In genomic region chr4:17657849-17658248, GRCh38 we compare ENCODE assay signal across 34 cellular contexts. TPM values are rescaled to one million over a fixed set of nuclear protein-coding genes. Genes with fewer than 3 reads are reported as not detected.
A peak's percentile ranks its signal among the peaks of the same experiment; 100 is the strongest.
DNase-seq lines count a peak whose midpoint lies in the region; ATAC-seq and TF ChIP-seq lines count a peak whose summit lies in the region.
"Had no signal": no experiment of that assay in that cellular context is flagged by ENCODE, and none has a peak within 500 bp of the region (broad histone marks: within the 10 kb centered on the region; RNA-seq: fewer than 3 reads in every experiment).

No MANE protein-coding gene starts in this region.

- TF ChIP-seq CTCF in CD8-positive, alpha-beta T cell (IDR thresholded peaks at IDR 0.05): no peak
- no peak for TF ChIP-seq CTCF in esophagus muscularis mucosa (IDR thresholded peaks at IDR 0.05)
- TF ChIP-seq CTCF in upper lobe of right lung (IDR thresholded peaks at IDR 0.05): no peak

- no peaks in the 10 kb centered on the region for H3K9me3 ChIP-seq in CD8-positive, alpha-beta T cell (ENCODE audit: low read length)
- H3K9me3 ChIP-seq in esophagus muscularis mucosa: peaks cover 0 to 3% (median 0%) of the 10 kb centered on the region in 4 donors
- H3K9me3 ChIP-seq in upper lobe of right lung: no peaks in the 10 kb centered on the region
- H3K9me3 ChIP-seq: A549, BE2C, BLaER1, Caco-2 had no signal

- POLR2A ChIA-PET in CD8-positive, alpha-beta T cell (lab: Charles Lee): no interaction called here
- POLR2A ChIA-PET in naive thymus-derived CD8-positive, alpha-beta T cell (lab: Charles Lee): no interaction called here

- DNase-seq in activated naive CD8-positive, alpha-beta T cell treated with anti-CD3 and anti-CD28 coated beads for 36 hours: no peak
- peak in 1 of 7 experiments; percentile 28 for DNase-seq in CD8-positive, alpha-beta T cell
- DNase-seq in esophagus muscularis mucosa (ENCODE audit: extremely low spot score): peak; percentile 50
- peak in 4 of 10 donors; percentile 4 to 47 (median 30) for DNase-seq in naive thymus-derived CD8-positive, alpha-beta T cell
- DNase-seq in SHP77 (lab: John Stamatoyannopoulos, UW): no peak
- no peak for DNase-seq in upper lobe of right lung
- DNase-seq in activated T-cell treated with anti-CD3 and anti-CD28 coated beads, Interleukin-2, amount 50 U/mL, for 48 hours: no peak
- DNase-seq: 8988T; ACHN; AML-193; BE2C; C1 segment of cervical spinal cord; Caco-2; Calu3; CD4-positive, alpha-beta memory T cell; CD4-positive, alpha-beta T cell; CD4-positive, CD25-positive, alpha-beta regulatory T cell; CD8-positive, alpha-beta memory T cell; COR-L47; DMS 273 treated with DMSO at 0.1 percent for 48 hours; DMS153; DMS53; DMS79; DMS79 treated with DMSO at 0.1 percent for 48 hours; DND-41; EL had no signal

- no peak overlapping the region for H3K27ac Mint-ChIP-seq in activated naive CD8-positive, alpha-beta T cell
- no peak overlapping the region for H3K27ac Mint-ChIP-seq in activated naive CD8-positive, alpha-beta T cell treated with anti-CD3 and anti-CD28 coated beads for 36 hours
- peak overlapping the region; percentile 45 for H3K27ac Mint-ChIP-seq in CD8-positive, alpha-beta T cell
- peak overlapping the region in 8 of 10 donors; percentile 31 to 77 (median 71) for H3K27ac Mint-ChIP-seq in naive thymus-derived CD8-positive, alpha-beta T cell
- H3K27ac Mint-ChIP-seq: B cell; CD14-positive monocyte; CD4-positive, alpha-beta memory T cell; CD4-positive, alpha-beta T cell; CD4-positive, CD25-positive, alpha-beta regulatory T cell had no signal

- TF ChIP-seq POLR2A in esophagus muscularis mucosa (IDR thresholded peaks at IDR 0.05; ENCODE audit: low read depth): no peak

- CTCF ChIA-PET in CD8-positive, alpha-beta T cell (lab: Charles Lee): interaction anchor here (2.8 kb wide), 1 partner anchor 22 kb away, joined by 10 read pairs; no protein-coding TSS in a partner anchor

- no peaks in the 10 kb centered on the region for H3K36me3 Mint-ChIP-seq in activated naive CD8-positive, alpha-beta T cell
- H3K36me3 Mint-ChIP-seq in activated naive CD8-positive, alpha-beta T cell treated with anti-CD3 and anti-CD28 coated beads for 36 hours: no peaks in the 10 kb centered on the region
- no peaks in the 10 kb centered on the region for H3K36me3 Mint-ChIP-seq in CD8-positive, alpha-beta T cell
- H3K36me3 Mint-ChIP-seq in naive thymus-derived CD8-positive, alpha-beta T cell: peaks cover 0 to 4% (median 0%) of the 10 kb centered on the region in 3 donors
- H3K36me3 Mint-ChIP-seq: CD14-positive monocyte; CD4-positive, alpha-beta memory T cell; CD4-positive, CD25-positive, alpha-beta regulatory T cell; CD8-positive, alpha-beta memory T cell had no signal

- no peaks in the 10 kb centered on the region for H3K4me1 ChIP-seq in CD8-positive, alpha-beta T cell (ENCODE audit: insufficient read depth, low read length)
- H3K4me1 ChIP-seq in esophagus muscularis mucosa (no peaks in the 10 kb centered on the region), upper lobe of right lung (no peaks in the 10 kb centered on the region)
- H3K4me1 ChIP-seq: A549, BE2C, Caco-2 had no signal

- no peak overlapping the region for H3K4me3 ChIP-seq in CD8-positive, alpha-beta T cell (ENCODE audit: low read depth, low read length)
- H3K4me3 ChIP-seq in esophagus muscularis mucosa: no peak overlapping the region
- H3K4me3 ChIP-seq in upper lobe of right lung: no peak overlapping the region
- H3K4me3 ChIP-seq: A549; BLaER1; BLaER1 treated with 17β-estradiol and CSF1 and Interleukin-3, amounts not matched to agents 10 nM and 100 nM had no signal

- H3K27ac ChIP-seq in CD8-positive, alpha-beta T cell (ENCODE audit: low read depth, low read length): no peak overlapping the region
- H3K27ac ChIP-seq in esophagus muscularis mucosa (replicated peaks in 1 of 4) (no peak overlapping the region), upper lobe of right lung (no peak overlapping the region)
- H3K27ac ChIP-seq: 22Rv1; A549; BLaER1; BLaER1 treated with 17β-estradiol and CSF1 and Interleukin-3, amounts not matched to agents 10 nM and 100 nM; C4-2B had no signal

- intact Hi-C loops in CD8-positive, alpha-beta T cell (cut with DNase I, micrococcal nuclease): no loop called here
- intact Hi-C loops in esophagus muscularis mucosa (cut with DNase I) (no loop called here), upper lobe of right lung (cut with DNase I) (no loop called here)

- peaks cover 8% of the 10 kb centered on the region for H3K4me1 Mint-ChIP-seq in activated naive CD8-positive, alpha-beta T cell (ENCODE audit: low read depth)
- H3K4me1 Mint-ChIP-seq in activated naive CD8-positive, alpha-beta T cell treated with anti-CD3 and anti-CD28 coated beads for 36 hours: peaks cover 2% of the 10 kb centered on the region
- peaks cover 17% of the 10 kb centered on the region for H3K4me1 Mint-ChIP-seq in CD8-positive, alpha-beta T cell (ENCODE audit: low read depth)
- peaks cover 2 to 15% (median 8%) of the 10 kb centered on the region in 4 donors for H3K4me1 Mint-ChIP-seq in naive thymus-derived CD8-positive, alpha-beta T cell
- H3K4me1 Mint-ChIP-seq: B cell; CD4-positive, alpha-beta memory T cell; CD4-positive, CD25-positive, alpha-beta regulatory T cell; CD8-positive, alpha-beta memory T cell had no signal

- H3K4me3 Mint-ChIP-seq in activated naive CD8-positive, alpha-beta T cell: peak overlapping the region; percentile 12
- H3K4me3 Mint-ChIP-seq in activated naive CD8-positive, alpha-beta T cell treated with anti-CD3 and anti-CD28 coated beads for 36 hours: no peak overlapping the region
- no peak overlapping the region for H3K4me3 Mint-ChIP-seq in CD8-positive, alpha-beta T cell
- H3K4me3 Mint-ChIP-seq in naive thymus-derived CD8-positive, alpha-beta T cell: peak overlapping the region; percentile 18 to 74 (median 36)
- H3K4me3 Mint-ChIP-seq: B cell; CD14-positive monocyte; CD4-positive, alpha-beta memory T cell; CD4-positive, alpha-beta T cell; CD4-positive, CD25-positive, alpha-beta regulatory T cell; CD8-positive, alpha-beta memory T cell had no signal

- no peaks in the 10 kb centered on the region for H3K9me3 Mint-ChIP-seq in activated naive CD8-positive, alpha-beta T cell (ENCODE audit: low read depth)
- no peaks in the 10 kb centered on the region for H3K9me3 Mint-ChIP-seq in activated naive CD8-positive, alpha-beta T cell treated with anti-CD3 and anti-CD28 coated beads for 36 hours
- H3K9me3 Mint-ChIP-seq in CD8-positive, alpha-beta T cell: no peaks in the 10 kb centered on the region
- no peaks in the 10 kb centered on the region for H3K9me3 Mint-ChIP-seq in naive thymus-derived CD8-positive, alpha-beta T cell
- H3K9me3 Mint-ChIP-seq: CD4-positive, alpha-beta T cell; CD8-positive, alpha-beta memory T cell had no signal

- H3K27me3 Mint-ChIP-seq in activated naive CD8-positive, alpha-beta T cell: no peaks in the 10 kb centered on the region
- peaks cover 6% of the 10 kb centered on the region for H3K27me3 Mint-ChIP-seq in activated naive CD8-positive, alpha-beta T cell treated with anti-CD3 and anti-CD28 coated beads for 36 hours
- no peaks in the 10 kb centered on the region for H3K27me3 Mint-ChIP-seq in CD8-positive, alpha-beta T cell (ENCODE audit: low read depth)
- H3K27me3 Mint-ChIP-seq in naive thymus-derived CD8-positive, alpha-beta T cell: no peaks in the 10 kb centered on the region
- H3K27me3 Mint-ChIP-seq: CD4-positive, alpha-beta T cell had no signal

- no peaks in the 10 kb centered on the region for H3K36me3 ChIP-seq in CD8-positive, alpha-beta T cell (ENCODE audit: insufficient read depth, low read length)
- H3K36me3 ChIP-seq in esophagus muscularis mucosa (no peaks in the 10 kb centered on the region), upper lobe of right lung (no peaks in the 10 kb centered on the region)
- H3K36me3 ChIP-seq: BE2C; BLaER1; BLaER1 treated with 17β-estradiol and CSF1 and Interleukin-3, amounts not matched to agents 10 nM and 100 nM had no signal

- H3K27me3 ChIP-seq in CD8-positive, alpha-beta T cell (ENCODE audit: insufficient read depth, low read length): no peaks in the 10 kb centered on the region
- H3K27me3 ChIP-seq in esophagus muscularis mucosa: peaks cover 0 to 4% (median 0%) of the 10 kb centered on the region in 4 donors
- no peaks in the 10 kb centered on the region for H3K27me3 ChIP-seq in upper lobe of right lung
- H3K27me3 ChIP-seq: BE2C; BLaER1; BLaER1 treated with 17β-estradiol and CSF1 and Interleukin-3, amounts not matched to agents 10 nM and 100 nM had no signal

- 87% methylated on average over 9 of the region's 9 CpGs for WGBS in esophagus muscularis mucosa

- ATAC-seq in CD8-positive, alpha-beta T cell: no peak
- peak; percentile 49 to 74 for ATAC-seq in naive thymus-derived CD8-positive, alpha-beta T cell
- no peak for ATAC-seq in upper lobe of right lung
- ATAC-seq: A549 had no signal

- no peak for TF ChIP-seq EP300 in esophagus muscularis mucosa (IDR thresholded peaks at IDR 0.05)

RNA-seq across cellular contexts. Expression of gene MED28, which starts 43.4 kb away (rescaled TPM):
- total RNA-seq in activated naive CD8-positive, alpha-beta T cell treated with anti-CD3 and anti-CD28 coated beads for 36 hours: 10 to 100 TPM; 57.2 to 72.5 TPM
- 10 to 100 TPM; 60.0 to 64.8 TPM for total RNA-seq in CD8-positive, alpha-beta T cell
- total RNA-seq in esophagus muscularis mucosa: 10 to 100 TPM; 11.8 to 22.8 (median 14.2) TPM
- 10 to 100 TPM; 72.8 to 73.4 TPM for total RNA-seq in naive thymus-derived CD8-positive, alpha-beta T cell
- polyA plus RNA-seq in naive thymus-derived CD8-positive, alpha-beta T cell: 10 to 100 TPM; 39.1 to 48.7 (median 42.1) TPM
- total RNA-seq in upper lobe of right lung: 50.0 TPM

Comparison
In these comparisons a context has a peak if more than half of its experiments do, and no peak if none do; other contexts are left out.
1. H3K4me3 Mint-ChIP-seq: peak in activated naive CD8-positive, alpha-beta T cell (single experiment) and naive thymus-derived CD8-positive, alpha-beta T cell (10 of 10); none in activated naive CD8-positive, alpha-beta T cell treated with anti-CD3 and anti-CD28 coated beads for 36 hours (single experiment) and CD8-positive, alpha-beta T cell (single experiment).
2. H3K27ac Mint-ChIP-seq: peak in CD8-positive, alpha-beta T cell (single experiment) and naive thymus-derived CD8-positive, alpha-beta T cell (8 of 10); none in activated naive CD8-positive, alpha-beta T cell (single experiment) and activated naive CD8-positive, alpha-beta T cell treated with anti-CD3 and anti-CD28 coated beads for 36 hours (single experiment).
3. ATAC-seq: peak in naive thymus-derived CD8-positive, alpha-beta T cell (2 of 2); none in CD8-positive, alpha-beta T cell (single experiment) and upper lobe of right lung (single experiment).